In genomic region chr2:68086166-68086565, GRCh38 we compare ENCODE assay signal across 1 cellular context.
TF ChIP-seq lines count a peak whose summit lies in the region.

No MANE protein-coding gene starts in this region.

TF ChIP-seq in GM12878, 131 proteins besides CTCF, POLR2A, EP300 and RAD21 (continued from another document):
- TF ChIP-seq REST (IDR thresholded peaks at IDR 0.05; ENCODE audit: low read depth, low read length) (no peak), HCFC1 (IDR thresholded peaks at IDR 0.05; ENCODE audit: low read length) (no peak), SMAD5 (IDR thresholded peaks at IDR 0.05; ENCODE audit: low read depth) (no peak), CREB1 (IDR thresholded peaks at IDR 0.05; ENCODE audit: low read depth) (no peak), SIN3A (IDR thresholded peaks at IDR 0.05; ENCODE audit: low read depth, low read length) (no peak), MTA3 (IDR thresholded peaks at IDR 0.05; ENCODE audit: borderline replicate concordance, low read length) (no peak)
